ENCODE assay signal across 1 cellular context in the genomic region with DNA sequence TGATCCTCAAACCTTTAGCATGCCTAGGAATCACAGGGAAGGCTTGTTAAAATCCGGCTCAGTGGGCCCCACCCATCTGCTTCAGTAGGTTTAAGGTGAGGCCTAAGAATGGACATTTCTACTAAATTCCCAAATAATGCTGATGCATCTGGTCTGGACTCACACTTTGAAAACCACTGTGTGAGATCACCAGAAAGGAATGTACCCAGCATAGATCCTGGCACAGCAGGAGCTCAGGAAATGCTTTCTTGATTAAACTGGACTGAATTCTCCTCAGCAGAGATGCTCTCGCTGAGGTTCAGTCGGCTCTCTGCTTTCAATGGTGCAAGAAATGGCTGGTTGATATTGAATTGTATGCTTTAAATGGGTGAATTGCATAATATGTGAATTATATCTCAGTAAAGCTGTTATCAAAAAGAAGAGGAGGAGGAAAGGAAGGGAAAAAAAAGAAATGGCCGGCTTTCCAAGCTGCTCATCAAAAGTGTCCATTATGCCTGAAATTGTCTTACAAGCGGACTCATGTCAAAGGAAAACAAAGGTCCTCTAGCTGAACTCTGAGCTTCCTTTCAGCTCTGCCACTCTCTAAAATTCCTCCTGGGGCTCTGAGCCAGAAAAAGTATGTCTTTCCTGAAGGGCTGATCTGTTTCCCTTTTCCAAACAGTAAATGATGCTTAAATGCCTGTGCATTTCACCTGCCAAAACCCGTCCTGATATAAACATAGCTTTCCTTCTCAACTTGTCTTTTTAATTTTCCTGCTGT.
TF ChIP-seq lines count a peak whose summit lies in the region.

No MANE protein-coding gene starts in this region.

TF ChIP-seq in WTC11, 78 proteins besides CTCF, POLR2A, EP300 and RAD21 (continued from another document):
- TF ChIP-seq, protein P1, sequence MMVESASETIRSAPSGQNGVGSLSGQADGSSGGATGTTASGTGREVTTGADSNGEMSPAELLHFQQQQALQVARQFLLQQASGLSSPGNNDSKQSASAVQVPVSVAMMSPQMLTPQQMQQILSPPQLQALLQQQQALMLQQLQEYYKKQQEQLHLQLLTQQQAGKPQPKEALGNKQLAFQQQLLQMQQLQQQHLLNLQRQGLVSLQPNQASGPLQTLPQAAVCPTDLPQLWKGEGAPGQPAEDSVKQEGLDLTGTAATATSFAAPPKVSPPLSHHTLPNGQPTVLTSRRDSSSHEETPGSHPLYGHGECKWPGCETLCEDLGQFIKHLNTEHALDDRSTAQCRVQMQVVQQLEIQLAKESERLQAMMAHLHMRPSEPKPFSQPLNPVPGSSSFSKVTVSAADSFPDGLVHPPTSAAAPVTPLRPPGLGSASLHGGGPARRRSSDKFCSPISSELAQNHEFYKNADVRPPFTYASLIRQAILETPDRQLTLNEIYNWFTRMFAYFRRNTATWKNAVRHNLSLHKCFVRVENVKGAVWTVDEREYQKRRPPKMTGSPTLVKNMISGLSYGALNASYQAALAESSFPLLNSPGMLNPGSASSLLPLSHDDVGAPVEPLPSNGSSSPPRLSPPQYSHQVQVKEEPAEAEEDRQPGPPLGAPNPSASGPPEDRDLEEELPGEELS (CRISPR knock-in tag; IDR thresholded peaks at IDR 0.05) = no peak
- TF ChIP-seq SMAD4 (CRISPR knock-in tag; IDR thresholded peaks at IDR 0.05) = no peak
- TF ChIP-seq NFE2L1 (CRISPR knock-in tag; IDR thresholded peaks at IDR 0.05) = no peak
- no peak for TF ChIP-seq ZNF232 (CRISPR knock-in tag; IDR thresholded peaks at IDR 0.05)
- no peak for TF ChIP-seq ZNF263 (CRISPR knock-in tag; IDR thresholded peaks at IDR 0.05; ENCODE audit: low read depth)
- TF ChIP-seq ZNF219 (CRISPR knock-in tag; IDR thresholded peaks at IDR 0.05; ENCODE audit: borderline replicate concordance) = no peak
- no peak for TF ChIP-seq ZNF121 (CRISPR knock-in tag; IDR thresholded peaks at IDR 0.05)
- no peak for TF ChIP-seq ZNF396 (CRISPR knock-in tag; IDR thresholded peaks at IDR 0.05; ENCODE audit: borderline replicate concordance)
- TF ChIP-seq, protein P2, sequence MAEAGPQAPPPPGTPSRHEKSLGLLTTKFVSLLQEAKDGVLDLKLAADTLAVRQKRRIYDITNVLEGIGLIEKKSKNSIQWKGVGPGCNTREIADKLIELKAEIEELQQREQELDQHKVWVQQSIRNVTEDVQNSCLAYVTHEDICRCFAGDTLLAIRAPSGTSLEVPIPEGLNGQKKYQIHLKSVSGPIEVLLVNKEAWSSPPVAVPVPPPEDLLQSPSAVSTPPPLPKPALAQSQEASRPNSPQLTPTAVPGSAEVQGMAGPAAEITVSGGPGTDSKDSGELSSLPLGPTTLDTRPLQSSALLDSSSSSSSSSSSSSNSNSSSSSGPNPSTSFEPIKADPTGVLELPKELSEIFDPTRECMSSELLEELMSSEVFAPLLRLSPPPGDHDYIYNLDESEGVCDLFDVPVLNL (CRISPR knock-in tag; IDR thresholded peaks at IDR 0.05; ENCODE audit: borderline replicate concordance, low read depth) = no peak
- TF ChIP-seq RORB (CRISPR knock-in tag; IDR thresholded peaks at IDR 0.05) = no peak
- no peak for TF ChIP-seq MXD4 (CRISPR knock-in tag; IDR thresholded peaks at IDR 0.05; ENCODE audit: borderline replicate concordance)
- TF ChIP-seq, protein P3, sequence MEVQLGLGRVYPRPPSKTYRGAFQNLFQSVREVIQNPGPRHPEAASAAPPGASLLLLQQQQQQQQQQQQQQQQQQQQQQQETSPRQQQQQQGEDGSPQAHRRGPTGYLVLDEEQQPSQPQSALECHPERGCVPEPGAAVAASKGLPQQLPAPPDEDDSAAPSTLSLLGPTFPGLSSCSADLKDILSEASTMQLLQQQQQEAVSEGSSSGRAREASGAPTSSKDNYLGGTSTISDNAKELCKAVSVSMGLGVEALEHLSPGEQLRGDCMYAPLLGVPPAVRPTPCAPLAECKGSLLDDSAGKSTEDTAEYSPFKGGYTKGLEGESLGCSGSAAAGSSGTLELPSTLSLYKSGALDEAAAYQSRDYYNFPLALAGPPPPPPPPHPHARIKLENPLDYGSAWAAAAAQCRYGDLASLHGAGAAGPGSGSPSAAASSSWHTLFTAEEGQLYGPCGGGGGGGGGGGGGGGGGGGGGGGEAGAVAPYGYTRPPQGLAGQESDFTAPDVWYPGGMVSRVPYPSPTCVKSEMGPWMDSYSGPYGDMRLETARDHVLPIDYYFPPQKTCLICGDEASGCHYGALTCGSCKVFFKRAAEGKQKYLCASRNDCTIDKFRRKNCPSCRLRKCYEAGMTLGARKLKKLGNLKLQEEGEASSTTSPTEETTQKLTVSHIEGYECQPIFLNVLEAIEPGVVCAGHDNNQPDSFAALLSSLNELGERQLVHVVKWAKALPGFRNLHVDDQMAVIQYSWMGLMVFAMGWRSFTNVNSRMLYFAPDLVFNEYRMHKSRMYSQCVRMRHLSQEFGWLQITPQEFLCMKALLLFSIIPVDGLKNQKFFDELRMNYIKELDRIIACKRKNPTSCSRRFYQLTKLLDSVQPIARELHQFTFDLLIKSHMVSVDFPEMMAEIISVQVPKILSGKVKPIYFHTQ (CRISPR knock-in tag; IDR thresholded peaks at IDR 0.05) = no peak
- no peak for TF ChIP-seq TEAD1 (CRISPR knock-in tag; IDR thresholded peaks at IDR 0.05)
- no peak for TF ChIP-seq HMGA2 (CRISPR knock-in tag; IDR thresholded peaks at IDR 0.05)
- no peak for TF ChIP-seq GABPB1 (CRISPR knock-in tag; IDR thresholded peaks at IDR 0.05)
- no peak for TF ChIP-seq IRF2 (CRISPR knock-in tag; IDR thresholded peaks at IDR 0.05; ENCODE audit: borderline replicate concordance, low read depth)
- no peak for TF ChIP-seq ZNF416 (CRISPR knock-in tag; IDR thresholded peaks at IDR 0.05)
- TF ChIP-seq RELA (CRISPR knock-in tag; IDR thresholded peaks at IDR 0.05; ENCODE audit: borderline replicate concordance) = no peak
- no peak for TF ChIP-seq OVOL2 (CRISPR knock-in tag; IDR thresholded peaks at IDR 0.05; ENCODE audit: borderline replicate concordance)
